Comparison of ENCODE assay signal across 8 cellular contexts in genomic region chr19:4375164-4375619, GRCh38. TPM values are rescaled to one million over a fixed set of nuclear protein-coding genes. Genes with fewer than 3 reads are reported as not detected.
DNase-seq lines count a peak whose midpoint lies in the region; ATAC-seq, FAIRE-seq and TF ChIP-seq lines count a peak whose summit lies in the region.

No MANE protein-coding gene starts in this region.

- H3K36me3 Mint-ChIP-seq in progenitor cell of endocrine pancreas (ENCODE audit: insufficient read depth), result peaks cover 3% of the 10 kb centered on the region

- H3K27me3 Mint-ChIP-seq in progenitor cell of endocrine pancreas, result no peaks in the 10 kb centered on the region

- no peaks in the 10 kb centered on the region for H3K9me3 Mint-ChIP-seq in progenitor cell of endocrine pancreas (ENCODE audit: low read depth)

- H3K4me3 Mint-ChIP-seq in progenitor cell of endocrine pancreas (ENCODE audit: low read depth), result peak overlapping the region; percentile 22

- TF ChIP-seq CTCF in fibroblast of villous mesenchyme (IDR thresholded peaks at IDR 0.05; ENCODE audit: insufficient read depth, low read depth, low read length), result no peak
- no peak for TF ChIP-seq CTCF in progenitor cell of endocrine pancreas (IDR thresholded peaks at IDR 0.05; ENCODE audit: unreplicated experiment)

- H3K4me1 Mint-ChIP-seq in progenitor cell of endocrine pancreas (ENCODE audit: low read depth), result peaks cover 22% of the 10 kb centered on the region

- DNase-seq in RCC 7860 (ENCODE audit: low spot score), result peak; percentile 33
- peak; percentile 31 for DNase-seq in fibroblast of villous mesenchyme (ENCODE audit: low read depth)
- DNase-seq in progenitor cell of endocrine pancreas (ENCODE audit: low spot score, unreplicated experiment), result peak; percentile 61
- DNase-seq in activated CD8-positive, alpha-beta memory T cell treated with anti-CD3 and anti-CD28 coated beads, Interleukin-2, amount 50 U/mL, for 48 hours, result no peak
- DNase-seq in NOMO-1 (lab: John Stamatoyannopoulos, UW; ENCODE audit: unreplicated experiment in 2 of 2), result no peak
- no peak for DNase-seq in T-helper 1 cell

- peak overlapping the region; percentile 97 for H3K27ac Mint-ChIP-seq in progenitor cell of endocrine pancreas

- peak overlapping the region; percentile 2; the same call in 1 of the 2 replicates for H3K4me3 ChIP-seq in GM08714 (ENCODE audit: low read length)
- H3K4me3 ChIP-seq in fibroblast of villous mesenchyme (ENCODE audit: low read depth, low read length), result no peak overlapping the region

- FAIRE-seq in RCC 7860 (lab: Jason Lieb, UNC), result no peak

- no peak for ATAC-seq in GM18858 (IDR thresholded peaks at IDR 0.05; ENCODE audit: unreplicated experiment)

RNA-seq across cellular contexts. Expression of gene SH3GL1, which starts 25.2 kb away (rescaled TPM):
- total RNA-seq in fibroblast of villous mesenchyme (65.2 and 72.5 TPM in 2 replicates), progenitor cell of endocrine pancreas (55.6 and 61.6 TPM in 2 replicates)

RNA-seq across cellular contexts. Expression of gene CHAF1A, which starts 27.2 kb away (rescaled TPM):
- 9.9 and 11.6 TPM in 2 replicates for total RNA-seq in fibroblast of villous mesenchyme
- total RNA-seq in progenitor cell of endocrine pancreas, result 41.8 and 48.2 TPM in 2 replicates

RNA-seq across cellular contexts. Expression of gene MPND, which starts 31.8 kb away (rescaled TPM):
- total RNA-seq in fibroblast of villous mesenchyme (4.3 and 8.1 TPM in 2 replicates), progenitor cell of endocrine pancreas (62.2 and 64.2 TPM in 2 replicates)

RNA-seq across cellular contexts. Expression of gene STAP2, which starts 36.6 kb away (rescaled TPM):
- 9.9 and 10.6 TPM in 2 replicates for total RNA-seq in fibroblast of villous mesenchyme
- 35.6 and 41.0 TPM in 2 replicates for total RNA-seq in progenitor cell of endocrine pancreas

Comparison
In these comparisons a context has a peak if more than half of its experiments do, and no peak if none do; other contexts are left out.
1. DNase-seq: peak in RCC 7860 (single experiment), fibroblast of villous mesenchyme (single experiment) and progenitor cell of endocrine pancreas (single experiment); none in activated CD8-positive, alpha-beta memory T cell treated with anti-CD3 and anti-CD28 coated beads, Interleukin-2, amount 50 U/mL, for 48 hours (single experiment), NOMO-1 (0 of 2) and T-helper 1 cell (0 of 5).